In the genomic region with DNA sequence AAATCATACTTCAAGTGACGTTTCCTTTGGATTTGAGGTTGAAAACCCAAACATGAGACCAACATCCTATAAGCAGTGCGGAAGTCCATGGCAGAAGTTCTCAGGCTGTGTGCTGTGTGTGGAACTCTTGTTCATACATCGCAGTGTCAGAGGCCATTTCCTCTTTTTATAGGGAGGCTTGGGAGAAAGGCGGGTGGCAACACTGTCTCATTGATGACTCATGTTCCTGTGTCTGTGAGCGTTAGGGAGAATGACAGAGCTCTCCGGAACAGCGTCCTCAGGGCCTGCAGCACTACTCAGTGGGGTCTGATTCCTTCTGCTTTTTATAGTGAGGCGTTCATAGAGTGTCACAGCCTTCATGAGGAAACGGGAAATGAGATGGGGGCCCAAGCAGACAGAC, we compare ENCODE assay signal across 9 cellular contexts.
DNase-seq lines count a peak whose midpoint lies in the region; ATAC-seq and TF ChIP-seq lines count a peak whose summit lies in the region.
"Had no signal": no experiment of that assay in that cellular context is flagged by ENCODE, and none has a peak within 500 bp of the region (broad histone marks: within the 10 kb centered on the region; RNA-seq: fewer than 3 reads in every experiment).

No MANE protein-coding gene starts in this region.

- DNase-seq in AG09309 (ENCODE audit: low read depth) (peak; percentile 87), NCI-H226 (peak; percentile 77), cardiac fibroblast (ENCODE audit: low read depth in 2 of 2) (peak; percentile 89 to 98), lung microvascular endothelial cell (ENCODE audit: low read depth in 2 of 2) (peak; percentile 84 to 100), NCI-H2029 (lab: John Stamatoyannopoulos, UW) (no peak)
- DNase-seq in activated CD4-positive, alpha-beta T cell treated with anti-CD3 and anti-CD28 coated beads, Interleukin-2, amount 50 U/mL, for 4 hours, result no peak

- ATAC-seq in GM21367 (IDR thresholded peaks at IDR 0.05; ENCODE audit: unreplicated experiment) (peak; percentile 84), GM18858 (IDR thresholded peaks at IDR 0.05; ENCODE audit: unreplicated experiment) (no peak)

- H3K4me3 ChIP-seq in AG09309 (ENCODE audit: control insufficient read depth, low read depth, low read length), result no peak overlapping the region
- H3K4me3 ChIP-seq in cardiac fibroblast (replicated peaks in 1 of 2; ENCODE audit: low read depth in 2 of 2, low read length in 2 of 2), result no peak overlapping the region
- H3K4me3 ChIP-seq: dorsolateral prefrontal cortex had no signal

- TF ChIP-seq CTCF in AG09309 (IDR thresholded peaks at IDR 0.05; ENCODE audit: control insufficient read depth, insufficient read depth, low read depth, low read length, missing control alignments), result no peak
- TF ChIP-seq CTCF in cardiac fibroblast (IDR thresholded peaks at IDR 0.05; ENCODE audit: low read depth, low read length), result no peak

Comparison
In these comparisons a context has a peak if more than half of its experiments do, and no peak if none do; other contexts are left out.
1. DNase-seq: peak in AG09309 (single experiment), NCI-H226 (single experiment), cardiac fibroblast (2 of 2) and lung microvascular endothelial cell (2 of 2); none in NCI-H2029 (single experiment) and activated CD4-positive, alpha-beta T cell treated with anti-CD3 and anti-CD28 coated beads, Interleukin-2, amount 50 U/mL, for 4 hours (0 of 2).